28 cellular contexts compared by ENCODE assay signal in genomic region chr18:6044773-6045172, GRCh38.
DNase-seq lines count a peak whose midpoint lies in the region; ATAC-seq, FAIRE-seq and TF ChIP-seq lines count a peak whose summit lies in the region.
"Had no signal": no experiment of that assay in that cellular context is flagged by ENCODE, and none has a peak within 500 bp of the region (broad histone marks: within the 10 kb centered on the region; RNA-seq: fewer than 3 reads in every experiment).

No MANE protein-coding gene starts in this region.

- TF ChIP-seq EP300 in GM12878 (IDR thresholded peaks at IDR 0.05; ENCODE audit: borderline replicate concordance in 1 of 2, control insufficient read depth in 1 of 2, low read depth in 2 of 2, low read length in 2 of 2) = no peak

- CTCF ChIA-PET in GM12878 (lab: Yijun Ruan, JAX) = interaction anchor here (0.7 kb wide), 1 partner anchor 25 kb away, joined by 3 read pairs; no protein-coding TSS in a partner anchor

- peak; percentile 26; the same call in 2 of the 3 replicates for TF ChIP-seq CTCF in GM12872 (IDR thresholded peaks at IDR 0.05; ENCODE audit: insufficient read depth, low read depth, low read length)
- TF ChIP-seq CTCF in LNCaP clone FGC (IDR thresholded peaks at IDR 0.05; ENCODE audit: control insufficient read depth, extremely low read depth, insufficient read depth) = 0 out of 2 replicates have a peak, but pooled peaks have one; percentile 19
- TF ChIP-seq CTCF in GM12878 (IDR thresholded peaks at IDR 0.05 in 2 of 3, conservative IDR thresholded peaks at IDR 0.05 in 1 of 3; ENCODE audit: control insufficient read depth in 2 of 3, extremely low read depth in 1 of 3, insufficient read depth in 1 of 3, low read depth in 3 of 3, low read length in 3 of 3) = peak; percentile 11 to 23 (median 11); a peak in 2 of 6 replicates

- DNase-seq in LNCaP clone FGC (ENCODE audit: low read depth) (no peak), GM12878 (ENCODE audit: low read depth, low spot score) (no peak), mesendoderm (peak; percentile 41)
- DNase-seq in activated CD4-positive, alpha-beta T cell treated with anti-CD3 and anti-CD28 coated beads, Interleukin-2, amount 50 U/mL, for 48 hours = no peak
- DNase-seq: activated CD8-positive, alpha-beta T cell treated with anti-CD3 and anti-CD28 coated beads for 36 hours; activated naive CD4-positive, alpha-beta T cell treated with anti-CD3 and anti-CD28 coated beads, Interleukin-2, amount 50 U/mL, for 16 hours; activated T-cell treated with anti-CD3 and anti-CD28 coated beads, Interleukin-2, amount 50 U/mL, for 4 hours; aorta; BE2C; Calu3; colonic mucosa; kidney glomerular epithelial cell; mesenchymal stem cell; naive thymus-derived CD4-positive, alpha-beta T cell; NCI-H1105 treated with DMSO at 0.1 percent for 48 hours; NCI-H524; OCI-M1; pancreas; SIG-M5; stimulated activated naive CD8-positive, alpha-beta T cell treated with anti-CD3 and anti-CD28 coated beads, Interleukin-15, amount 100 ng/mL, for 72 hours; upper lobe of left lung had no signal

- H3K4me2 ChIP-seq in GM12878 (ENCODE audit: control insufficient read depth, insufficient read depth) = no peak overlapping the region
- H3K4me2 ChIP-seq in mesendoderm (ENCODE audit: low read length) = no peak overlapping the region

- intact Hi-C loops in GM12878 (cut with micrococcal nuclease; ENCODE audit: unreplicated experiment) = no loop called here

- H3K23ac ChIP-seq in mesendoderm (ENCODE audit: low read length) = no peak overlapping the region

- H3K36me3 ChIP-seq in GM12878 (ENCODE audit: control insufficient read depth in 2 of 2, insufficient read depth in 2 of 2, low read length in 1 of 2) = no peaks in the 10 kb centered on the region
- H3K36me3 ChIP-seq in mesendoderm (ENCODE audit: control insufficient read depth, insufficient read depth, low read length) = no peaks in the 10 kb centered on the region
- H3K36me3 ChIP-seq: BE2C, colonic mucosa, pancreas, upper lobe of left lung had no signal

- no peaks in the 10 kb centered on the region for H4K20me1 ChIP-seq in GM12878 (ENCODE audit: control insufficient read depth, insufficient read depth)

- H3K9me3 ChIP-seq in GM12878 (replicated peaks; ENCODE audit: control insufficient read depth, insufficient read depth, low read length) = peaks cover 2% of the 10 kb centered on the region
- H3K9me3 ChIP-seq: BE2C, colonic mucosa, pancreas, upper lobe of left lung had no signal

- no peak for TF ChIP-seq RAD21 in GM12878 (IDR thresholded peaks at IDR 0.05; ENCODE audit: insufficient read depth, low read depth, low read length)

- SMC1A ChIA-PET in GM12878 (lab: Charles Lee; ENCODE audit: uncharacterized antibody, unreplicated experiment) = interaction anchor here (0.9 kb wide), 1 partner anchor 161 kb away, joined by 4 read pairs; no protein-coding TSS in a partner anchor

- H2AFZ ChIP-seq in GM12878 (ENCODE audit: control insufficient read depth, low read depth, low read length) = no peak overlapping the region

- H3K4me3 ChIP-seq in LNCaP clone FGC (ENCODE audit: low read depth, low read length) = no peak overlapping the region
- H3K4me3 ChIP-seq in GM12878 = no peak overlapping the region
- H3K4me3 ChIP-seq in mesendoderm (ENCODE audit: low read length) = no peak overlapping the region
- H3K4me3 ChIP-seq: colonic mucosa, pancreas, upper lobe of left lung had no signal

- H2AK5ac ChIP-seq in mesendoderm (ENCODE audit: low read length) = no peak overlapping the region

- no peak overlapping the region for H4K5ac ChIP-seq in mesendoderm (ENCODE audit: low read length)

- H3K18ac ChIP-seq in mesendoderm (ENCODE audit: low read length) = no peak overlapping the region

- H3K9ac ChIP-seq in GM12878 (ENCODE audit: control insufficient read depth, insufficient read depth, low read length) (no peak overlapping the region), mesendoderm (ENCODE audit: low read length) (no peak overlapping the region)

- no peaks in the 10 kb centered on the region for H3K79me1 ChIP-seq in mesendoderm (ENCODE audit: low read length)

- no peak; the same call in 2 of the 3 replicates for ATAC-seq in GM12878
- no peak for ATAC-seq in HG03135 (IDR thresholded peaks at IDR 0.05; ENCODE audit: unreplicated experiment)
- no peak for ATAC-seq in GM21786 (IDR thresholded peaks at IDR 0.05; ENCODE audit: unreplicated experiment)
- ATAC-seq: activated CD8-positive, alpha-beta T cell treated with anti-CD3 and anti-CD28 coated beads for 36 hours; activated T-cell treated with anti-CD3 and anti-CD28 coated beads, Interleukin-2, amount 50 U/mL, for 4 hours; HCT116; naive thymus-derived CD4-positive, alpha-beta T cell; pancreas; stimulated activated naive CD8-positive, alpha-beta T cell treated with anti-CD3 and anti-CD28 coated beads, Interleukin-15, amount 100 ng/mL, for 72 hours had no signal

- no peak for FAIRE-seq in GM12878 (lab: Jason Lieb, UNC)
- FAIRE-seq: endometrium, G401.6, pancreas had no signal

- H3K56ac ChIP-seq in mesendoderm (ENCODE audit: low read length) = no peak overlapping the region

- H3K79me2 ChIP-seq in GM12878 (ENCODE audit: control insufficient read depth, insufficient read depth, low read length) (no peaks in the 10 kb centered on the region), mesendoderm (ENCODE audit: control insufficient read depth, insufficient read depth, low read length) (no peaks in the 10 kb centered on the region)

- POLR2A ChIA-PET in GM12878 (lab: Charles Lee) = no interaction called here

- H3K4ac ChIP-seq in mesendoderm (ENCODE audit: low read depth, low read length) = no peak overlapping the region

- H2BK15ac ChIP-seq in mesendoderm (replicated peaks; ENCODE audit: low read depth) = no peak overlapping the region

- in situ Hi-C loops in GM12878 (cut with MboI) = no loop called here

- no peak overlapping the region for H2BK120ac ChIP-seq in mesendoderm (ENCODE audit: low read depth, low read length)

- H2BK5ac ChIP-seq in mesendoderm (ENCODE audit: low read length) = no peak overlapping the region

- H3K27me3 ChIP-seq in GM12878 (replicated peaks in 1 of 2; ENCODE audit: control insufficient read depth in 2 of 2, insufficient read depth in 2 of 2, low read length in 1 of 2) (no peaks in the 10 kb centered on the region), mesendoderm (ENCODE audit: insufficient read depth, low read length, poor library complexity) (no peaks in the 10 kb centered on the region)
- H3K27me3 ChIP-seq: BE2C, colonic mucosa, pancreas, upper lobe of left lung had no signal

- RAD21 ChIA-PET in GM12878 (lab: Charles Lee; ENCODE audit: unreplicated experiment) = no interaction called here

- BruUV-seq in GM12878 (replicated peaks; lab: Mats Ljungman, UMichigan) = no TSS peak

- no peak overlapping the region for H3K27ac ChIP-seq in GM12878 (ENCODE audit: control insufficient read depth, insufficient read depth)
- H3K27ac ChIP-seq in mesendoderm (ENCODE audit: low read depth, low read length) = no peak overlapping the region
- H3K27ac ChIP-seq: colonic mucosa, pancreas, upper lobe of left lung, VCaP had no signal

- no peaks in the 10 kb centered on the region for H3K4me1 ChIP-seq in GM12878 (ENCODE audit: control insufficient read depth, insufficient read depth, low read length)
- peaks cover 3% of the 10 kb centered on the region for H3K4me1 ChIP-seq in mesendoderm (ENCODE audit: control insufficient read depth, low read depth, low read length)
- H3K4me1 ChIP-seq: BE2C, colonic mucosa, pancreas, upper lobe of left lung had no signal

- no peak for TF ChIP-seq POLR2A in GM12878 (IDR thresholded peaks at IDR 0.05; ENCODE audit: low read depth, low read length)

- no peak overlapping the region for H4K8ac ChIP-seq in mesendoderm (ENCODE audit: low read depth, low read length)

TF ChIP-seq in GM12878, 131 proteins besides CTCF, POLR2A, EP300 and RAD21:
- TF ChIP-seq POU2F2 (IDR thresholded peaks at IDR 0.05; ENCODE audit: borderline replicate concordance, low read depth, low read length) (no peak), RAD51 (IDR thresholded peaks at IDR 0.05) (no peak), CREM (IDR thresholded peaks at IDR 0.05; ENCODE audit: low read depth) (no peak)
- TF ChIP-seq, protein P1, sequence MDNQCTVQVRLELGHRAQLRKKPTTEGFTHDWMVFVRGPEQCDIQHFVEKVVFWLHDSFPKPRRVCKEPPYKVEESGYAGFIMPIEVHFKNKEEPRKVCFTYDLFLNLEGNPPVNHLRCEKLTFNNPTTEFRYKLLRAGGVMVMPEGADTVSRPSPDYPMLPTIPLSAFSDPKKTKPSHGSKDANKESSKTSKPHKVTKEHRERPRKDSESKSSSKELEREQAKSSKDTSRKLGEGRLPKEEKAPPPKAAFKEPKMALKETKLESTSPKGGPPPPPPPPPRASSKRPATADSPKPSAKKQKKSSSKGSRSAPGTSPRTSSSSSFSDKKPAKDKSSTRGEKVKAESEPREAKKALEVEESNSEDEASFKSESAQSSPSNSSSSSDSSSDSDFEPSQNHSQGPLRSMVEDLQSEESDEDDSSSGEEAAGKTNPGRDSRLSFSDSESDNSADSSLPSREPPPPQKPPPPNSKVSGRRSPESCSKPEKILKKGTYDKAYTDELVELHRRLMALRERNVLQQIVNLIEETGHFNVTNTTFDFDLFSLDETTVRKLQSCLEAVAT (IDR thresholded peaks at IDR 0.05) = no peak
